Comparison of ENCODE assay signal across 8 cellular contexts in genomic region chr6:32894085-32895005, GRCh38. TPM values are rescaled to one million over a fixed set of nuclear protein-coding genes. Genes with fewer than 3 reads are reported as not detected.
A peak's percentile ranks its signal among the peaks of the same experiment; 100 is the strongest.
DNase-seq lines count a peak whose midpoint lies in the region; ATAC-seq lines count a peak whose summit lies in the region.

No MANE protein-coding gene starts in this region.

- H3K9ac ChIP-seq in endocrine pancreas (ENCODE audit: control insufficient read depth, insufficient read depth, low read length), result peak overlapping the region; percentile 86

- H3K4me1 ChIP-seq in endocrine pancreas (ENCODE audit: control insufficient read depth, insufficient read depth, low read length), result peaks cover 4% of the 10 kb centered on the region

- ATAC-seq in GM21360 (IDR thresholded peaks at IDR 0.05; ENCODE audit: unreplicated experiment), result peak; percentile 76

- DNase-seq in COLO829 (ENCODE audit: low spot score), result peak; percentile 98
- peak; percentile 97 for DNase-seq in HT-29 (ENCODE audit: low spot score)
- peak; percentile 82 for DNase-seq in NK-92 treated with Interleukin-12 subunit alpha and Interleukin-12 subunit beta, amount 100 ng/mL, for 24 hours (lab: John Stamatoyannopoulos, UW)
- DNase-seq in activated CD8-positive, alpha-beta memory T cell treated with anti-CD3 and anti-CD28 coated beads for 48 hours (ENCODE audit: low read depth in 2 of 3, low spot score in 2 of 3), result peak; percentile 88 to 99 (median 96)
- peak; percentile 99 for DNase-seq in mesenteric fat pad (ENCODE audit: low spot score)
- DNase-seq in stimulated activated CD8-positive, alpha-beta memory T cell treated with anti-CD3 and anti-CD28 coated beads, Interleukin-15, amount 100 ng/mL, for 1 hour (ENCODE audit: low read depth), result peak; percentile 94

- H3K36me3 ChIP-seq in endocrine pancreas (ENCODE audit: control insufficient read depth, insufficient read depth, low read length), result no peaks in the 10 kb centered on the region

- no peaks in the 10 kb centered on the region for H3K27me3 ChIP-seq in endocrine pancreas (ENCODE audit: control insufficient read depth, insufficient read depth, low read length)

- no peaks in the 10 kb centered on the region for H3K9me3 ChIP-seq in endocrine pancreas (ENCODE audit: control insufficient read depth, low read length)

- H3K4me3 ChIP-seq in endocrine pancreas (ENCODE audit: control insufficient read depth, insufficient read depth, low read length), result peak overlapping the region; percentile 73

RNA-seq across cellular contexts. Expression of gene PSMB9, which starts 40.4 kb away (rescaled TPM):
- total RNA-seq in HT-29 (2014; rRNA removed; shearing (Covaris generic)), result 2.1 and 4.4 TPM in 2 replicates
- 28.9 TPM for total RNA-seq in mesenteric fat pad

RNA-seq across cellular contexts. Expression of gene TAP1, which starts 40.8 kb away (rescaled TPM):
- total RNA-seq in HT-29 (2014; rRNA removed; shearing (Covaris generic)), result 15.2 and 20.9 TPM in 2 replicates
- total RNA-seq in mesenteric fat pad, result 41.6 TPM

RNA-seq across cellular contexts. Expression of gene HLA-DMB, which starts 46.5 kb away (rescaled TPM):
- total RNA-seq in HT-29 (2014; rRNA removed; shearing (Covaris generic)), result 2.1 and 3.3 TPM in 2 replicates
- total RNA-seq in mesenteric fat pad, result 12.3 TPM

RNA-seq across cellular contexts. Expression of gene PSMB8, which starts 50.5 kb away (rescaled TPM):
- 27.1 and 29.3 TPM in 2 replicates for total RNA-seq in HT-29 (2014; rRNA removed; shearing (Covaris generic))
- total RNA-seq in mesenteric fat pad, result 46.4 TPM

RNA-seq across cellular contexts. Expression of gene TAP2, which starts 55.8 kb away (rescaled TPM):
- 50.3 and 54.9 TPM in 2 replicates for total RNA-seq in HT-29 (2014; rRNA removed; shearing (Covaris generic))
- total RNA-seq in mesenteric fat pad, result 45.8 TPM

Comparison
In these comparisons a context has a peak if more than half of its experiments do, and no peak if none do; other contexts are left out.
1. Peak in every context shown above with its lines: DNase-seq, ATAC-seq and H3K4me3 ChIP-seq.